Comparison of ENCODE assay signal across 17 cellular contexts in the genomic region with DNA sequence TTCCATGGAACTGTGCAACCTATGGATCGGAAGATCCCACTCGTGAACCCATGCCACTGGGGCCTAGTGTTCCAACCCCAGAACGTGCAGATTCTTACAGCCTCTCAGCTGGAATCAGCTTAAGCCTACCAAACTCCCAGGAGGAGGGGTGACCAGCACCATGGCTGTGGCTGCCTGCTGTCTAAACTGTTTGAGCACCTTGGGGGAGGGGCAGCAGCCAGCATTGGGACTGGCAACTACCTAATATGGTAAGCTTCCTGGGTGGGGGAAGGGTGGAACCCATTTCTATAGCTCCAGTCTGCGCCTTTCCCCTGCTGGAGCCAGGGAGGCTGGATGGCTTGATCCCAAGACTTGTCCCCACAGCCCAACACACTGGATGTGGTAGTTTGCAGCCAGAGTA.
"Had no signal": no experiment of that assay in that cellular context is flagged by ENCODE, and none has a peak within 500 bp of the region (broad histone marks: within the 10 kb centered on the region; RNA-seq: fewer than 3 reads in every experiment).

No MANE protein-coding gene starts in this region.

- H3K4me3 Mint-ChIP-seq: activated CD4-positive, alpha-beta memory T cell treated with anti-CD3 and anti-CD28 coated beads for 36 hours; activated naive CD8-positive, alpha-beta T cell treated with anti-CD3 and anti-CD28 coated beads, Interleukin-2, amount 50 U/mL, for 24 hours; activated T-helper 1 cell treated with anti-CD3 and anti-CD28 coated beads, Interleukin-12 subunit alpha, Interleukin-12 subunit beta, Interleukin-2, Interleukin-4 antibody, amounts not matched to agents 30 ng/mL and 10 ng/mL and 1 ng/mL, durations not matched to agents 14 hours and 24 hours and 36 hours; naive B cell; stimulated activated naive CD8-positive, alpha-beta T cell treated with anti-CD3 and anti-CD28 coated beads, Interleukin-15, amount 100 ng/mL, for 72 hours; T-helper 17 cell had no signal

- H3K27ac ChIP-seq: ascending aorta, foreskin keratinocyte, testis, upper lobe of right lung had no signal

- H3K4me3 ChIP-seq: ascending aorta, testis, upper lobe of right lung had no signal

- ATAC-seq: activated naive CD8-positive, alpha-beta T cell treated with anti-CD3 and anti-CD28 coated beads, Interleukin-2, amount 50 U/mL, for 24 hours; foreskin keratinocyte; stimulated activated naive CD8-positive, alpha-beta T cell treated with anti-CD3 and anti-CD28 coated beads, Interleukin-15, amount 100 ng/mL, for 72 hours; T-helper 17 cell; upper lobe of right lung had no signal

- H3K27me3 Mint-ChIP-seq: activated CD4-positive, alpha-beta memory T cell treated with anti-CD3 and anti-CD28 coated beads for 36 hours; stimulated activated naive CD8-positive, alpha-beta T cell treated with anti-CD3 and anti-CD28 coated beads, Interleukin-15, amount 100 ng/mL, for 72 hours; T-helper 17 cell had no signal

- H3K36me3 ChIP-seq: upper lobe of right lung had no signal

- H3K27ac Mint-ChIP-seq: activated CD4-positive, alpha-beta memory T cell treated with anti-CD3 and anti-CD28 coated beads for 36 hours; activated naive CD8-positive, alpha-beta T cell treated with anti-CD3 and anti-CD28 coated beads, Interleukin-2, amount 50 U/mL, for 24 hours; activated T-helper 1 cell treated with anti-CD3 and anti-CD28 coated beads, Interleukin-12 subunit alpha, Interleukin-12 subunit beta, Interleukin-2, Interleukin-4 antibody, amounts not matched to agents 30 ng/mL and 10 ng/mL and 1 ng/mL, durations not matched to agents 14 hours and 24 hours and 36 hours; naive B cell; stimulated activated naive CD8-positive, alpha-beta T cell treated with anti-CD3 and anti-CD28 coated beads, Interleukin-15, amount 100 ng/mL, for 72 hours had no signal

- H3K9me3 ChIP-seq: testis, upper lobe of right lung had no signal

- H3K4me1 Mint-ChIP-seq: activated naive CD8-positive, alpha-beta T cell treated with anti-CD3 and anti-CD28 coated beads, Interleukin-2, amount 50 U/mL, for 24 hours had no signal

- H3K9me3 Mint-ChIP-seq: activated CD4-positive, alpha-beta memory T cell treated with anti-CD3 and anti-CD28 coated beads for 36 hours; activated naive CD8-positive, alpha-beta T cell treated with anti-CD3 and anti-CD28 coated beads, Interleukin-2, amount 50 U/mL, for 24 hours had no signal

- DNase-seq: activated CD4-positive, alpha-beta memory T cell treated with anti-CD3 and anti-CD28 coated beads for 36 hours; activated CD4-positive, CD25-positive, alpha-beta regulatory T cell treated with anti-CD3 and anti-CD28 coated beads, Interleukin-2, amount 50 U/mL, for 72 hours; activated CD8-positive, alpha-beta memory T cell treated with anti-CD3 and anti-CD28 coated beads, Interleukin-2, amount 50 U/mL, for 4 hours; activated naive CD4-positive, alpha-beta T cell treated with Interleukin-2 at 50 U/mL for 16 hours; activated naive CD8-positive, alpha-beta T cell treated with anti-CD3 and anti-CD28 coated beads, Interleukin-2, amount 50 U/mL, for 24 hours; foreskin keratinocyte; kidney glomerular epithelial cell; naive B cell; retina; stimulated activated CD4-positive, alpha-beta T cell treated with anti-CD3 and anti-CD28 coated beads, Interleukin-15, amount 100 ng/mL, for 24 hours; stimulated activated CD4-positive, alpha-beta T cell treated with anti-CD3 and anti-CD28 coated beads, Interleukin-4, amount 100 ng/mL, for 24 hours; stimulated activated naive CD8-positive, alpha-beta T cell treated with anti-CD3 and anti-CD28 coated beads, Interleukin-15, amount 100 ng/mL, for 72 hours; T-helper 17 cell; testis; upper lobe of right lung had no signal

- H3K4me1 ChIP-seq: ascending aorta, testis, upper lobe of right lung had no signal

- H3K27me3 ChIP-seq: ascending aorta, foreskin keratinocyte, testis, upper lobe of right lung had no signal
